1 cellular context compared by ENCODE assay signal in genomic region chr15:90620379-90621134, GRCh38.
TF ChIP-seq lines count a peak whose summit lies in the region.

No MANE protein-coding gene starts in this region.

TF ChIP-seq in GM12878, 131 proteins besides CTCF, POLR2A, EP300 and RAD21 (continued from another document):
- TF ChIP-seq SMC3 (IDR thresholded peaks at IDR 0.05; ENCODE audit: borderline replicate concordance, low read length) (peak; percentile 19; the same call in 1 of the 2 replicates), MEF2B (IDR thresholded peaks at IDR 0.05; ENCODE audit: partially characterized antibody, poor library complexity, severe bottlenecking) (peak; percentile 76), CUX1 (IDR thresholded peaks at IDR 0.05; ENCODE audit: insufficient replicate concordance, low read depth, low read length) (no peak), NR2C2 (IDR thresholded peaks at IDR 0.05; ENCODE audit: borderline replicate concordance, control insufficient read depth, insufficient read length, low read depth) (no peak), SP1 (IDR thresholded peaks at IDR 0.05; ENCODE audit: low read depth, low read length) (no peak), PRDM15 (CRISPR knock-in tag; IDR thresholded peaks at IDR 0.05) (no peak), CHD1 (IDR thresholded peaks at IDR 0.05; ENCODE audit: low read depth, low read length) (no peak), TCF12 (IDR thresholded peaks at IDR 0.05; ENCODE audit: low read depth, low read length) (peak; percentile 78; the same call in 1 of the 2 replicates), NBN (IDR thresholded peaks at IDR 0.05) (0 out of 2 replicates have a peak, but pooled peaks have one; percentile 29), HDAC6 (IDR thresholded peaks at IDR 0.05; ENCODE audit: unreplicated experiment) (no peak), EGR1 (IDR thresholded peaks at IDR 0.05; ENCODE audit: borderline replicate concordance in 1 of 2, low read depth in 2 of 2, low read length in 2 of 2) (peak in 1 of 2 experiments; percentile 69; a peak in 2 of 3 replicates), MTA2 (IDR thresholded peaks at IDR 0.05; ENCODE audit: low read depth) (0 out of 2 replicates have a peak, but pooled peaks have one; percentile 28), ZSCAN29 (IDR thresholded peaks at IDR 0.05) (no peak), POLR2AphosphoS5 (IDR thresholded peaks at IDR 0.05; ENCODE audit: low read length) (no peak), CREB1 (IDR thresholded peaks at IDR 0.05; ENCODE audit: low read depth) (no peak), NFIC (IDR thresholded peaks at IDR 0.05; ENCODE audit: low read depth, low read length) (no peak; the same call in 1 of the 2 replicates)
- TF ChIP-seq, protein P1, sequence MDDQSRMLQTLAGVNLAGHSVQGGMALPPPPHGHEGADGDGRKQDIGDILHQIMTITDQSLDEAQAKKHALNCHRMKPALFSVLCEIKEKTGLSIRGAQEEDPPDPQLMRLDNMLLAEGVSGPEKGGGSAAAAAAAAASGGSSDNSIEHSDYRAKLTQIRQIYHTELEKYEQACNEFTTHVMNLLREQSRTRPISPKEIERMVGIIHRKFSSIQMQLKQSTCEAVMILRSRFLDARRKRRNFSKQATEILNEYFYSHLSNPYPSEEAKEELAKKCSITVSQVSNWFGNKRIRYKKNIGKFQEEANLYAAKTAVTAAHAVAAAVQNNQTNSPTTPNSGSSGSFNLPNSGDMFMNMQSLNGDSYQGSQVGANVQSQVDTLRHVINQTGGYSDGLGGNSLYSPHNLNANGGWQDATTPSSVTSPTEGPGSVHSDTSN (IDR thresholded peaks at IDR 0.05; ENCODE audit: insufficient replicate concordance, low read depth, low read length), result no peak
- TF ChIP-seq, protein P2, sequence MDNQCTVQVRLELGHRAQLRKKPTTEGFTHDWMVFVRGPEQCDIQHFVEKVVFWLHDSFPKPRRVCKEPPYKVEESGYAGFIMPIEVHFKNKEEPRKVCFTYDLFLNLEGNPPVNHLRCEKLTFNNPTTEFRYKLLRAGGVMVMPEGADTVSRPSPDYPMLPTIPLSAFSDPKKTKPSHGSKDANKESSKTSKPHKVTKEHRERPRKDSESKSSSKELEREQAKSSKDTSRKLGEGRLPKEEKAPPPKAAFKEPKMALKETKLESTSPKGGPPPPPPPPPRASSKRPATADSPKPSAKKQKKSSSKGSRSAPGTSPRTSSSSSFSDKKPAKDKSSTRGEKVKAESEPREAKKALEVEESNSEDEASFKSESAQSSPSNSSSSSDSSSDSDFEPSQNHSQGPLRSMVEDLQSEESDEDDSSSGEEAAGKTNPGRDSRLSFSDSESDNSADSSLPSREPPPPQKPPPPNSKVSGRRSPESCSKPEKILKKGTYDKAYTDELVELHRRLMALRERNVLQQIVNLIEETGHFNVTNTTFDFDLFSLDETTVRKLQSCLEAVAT (IDR thresholded peaks at IDR 0.05), result no peak
